8 cellular contexts compared by ENCODE assay signal in the genomic region with DNA sequence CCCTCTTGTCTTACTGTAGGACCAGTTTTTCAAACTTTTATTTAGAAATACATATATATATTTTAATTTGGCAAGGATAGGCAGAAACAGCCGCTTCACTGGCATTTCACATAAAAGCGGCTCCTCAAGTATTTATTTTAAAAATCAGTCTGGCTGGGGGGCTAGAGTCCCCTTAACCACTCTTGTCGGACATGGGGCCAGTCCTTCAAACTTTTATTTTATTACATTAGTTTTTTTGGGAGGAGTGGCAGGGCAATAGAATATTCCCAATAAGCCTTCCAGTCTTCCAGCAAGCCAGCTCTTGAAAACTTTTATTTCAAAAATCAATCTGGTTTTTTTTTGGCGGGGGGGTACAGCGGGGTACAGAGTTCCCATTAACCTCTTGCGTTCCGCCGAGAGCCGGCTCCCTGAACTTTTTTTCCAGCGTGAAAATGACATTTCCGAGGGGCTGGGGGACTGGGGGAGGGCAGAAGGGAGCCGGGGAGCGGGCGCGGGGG. TPM values are rescaled to one million over a fixed set of nuclear protein-coding genes. Genes with fewer than 3 reads are reported as not detected.
DNase-seq lines count a peak whose midpoint lies in the region; ATAC-seq and TF ChIP-seq lines count a peak whose summit lies in the region.

No MANE protein-coding gene starts in this region.

- peak overlapping the region; percentile 77 for H3K9ac ChIP-seq in adipocyte (ENCODE audit: low read length)

- DNase-seq in cardiac muscle cell (ENCODE audit: low read depth in 1 of 2, low spot score in 1 of 2) (no peak), Right ventricle myocardium superior (no peak), adipocyte (ENCODE audit: low read depth) (no peak), left kidney (ENCODE audit: low read depth, low spot score) (peak; percentile 57), transverse colon (no peak), NCI-H510A (lab: John Stamatoyannopoulos, UW) (no peak)

- intact Hi-C loops in Right ventricle myocardium superior (cut with DNase I) (loop anchor here (10.0 kb wide), 1 partner anchor 129 kb away; no protein-coding TSS in a partner anchor), transverse colon (cut with DNase I; ENCODE audit: low total_unique reads) (no loop called here)

- no peaks in the 10 kb centered on the region for H3K36me3 ChIP-seq in cardiac muscle cell
- H3K36me3 ChIP-seq in adipocyte (ENCODE audit: control insufficient read depth, insufficient read depth, low read length, severe bottlenecking), result no peaks in the 10 kb centered on the region
- H3K36me3 ChIP-seq in transverse colon, result no peaks in the 10 kb centered on the region

- peaks cover 26% of the 10 kb centered on the region for H3K4me1 ChIP-seq in cardiac muscle cell (ENCODE audit: low read depth)
- peaks cover 25% of the 10 kb centered on the region for H3K4me1 ChIP-seq in adipocyte (ENCODE audit: control insufficient read depth, insufficient read depth, low read length)
- peaks cover 0 to 14% (median 4%) of the 10 kb centered on the region in 4 donors for H3K4me1 ChIP-seq in transverse colon

- in situ Hi-C loops in transverse colon (cut with MboI; ENCODE audit: low pct_ligation_motif_present in 1 of 4, low pct_unique_long_range_greater_than_20kb in 1 of 4, low sequenced_read_pairs in 3 of 4), result no loop called here

- no peak for TF ChIP-seq CTCF in cardiac muscle cell (IDR thresholded peaks at IDR 0.05; ENCODE audit: low read depth, low read length)
- no peak for TF ChIP-seq CTCF in transverse colon (IDR thresholded peaks at IDR 0.05)

- H3K9me3 ChIP-seq in cardiac muscle cell (ENCODE audit: low read depth) (no peaks in the 10 kb centered on the region), adipocyte (ENCODE audit: control insufficient read depth, low read length) (no peaks in the 10 kb centered on the region), transverse colon (no peaks in the 10 kb centered on the region)

- TF ChIP-seq POLR2A in transverse colon (IDR thresholded peaks at IDR 0.05), result no peak

- H3K27me3 ChIP-seq in cardiac muscle cell (no peaks in the 10 kb centered on the region), adipocyte (replicated peaks; ENCODE audit: control insufficient read depth, insufficient read depth, low read length) (peaks cover 4% of the 10 kb centered on the region), transverse colon (peaks cover 2% of the 10 kb centered on the region)

- 0 to 13% methylated on average over 8 to 15 of the region's 15 CpGs for WGBS in transverse colon (ENCODE audit: low coverage in 1 of 2), 2 donors

- TF ChIP-seq EP300 in transverse colon (IDR thresholded peaks at IDR 0.05; ENCODE audit: low read depth), result no peak

- H3K27ac ChIP-seq in cardiac muscle cell (no peak overlapping the region), transverse colon (peak overlapping the region in 1 of 4 donors; percentile 31)

- ATAC-seq in Right ventricle myocardium superior (ENCODE audit: poor library complexity) (no peak), GM19035 (IDR thresholded peaks at IDR 0.05; ENCODE audit: unreplicated experiment) (no peak), HG03045 (IDR thresholded peaks at IDR 0.05; ENCODE audit: unreplicated experiment) (no peak)

- H3K4me3 ChIP-seq in cardiac muscle cell (peak overlapping the region; percentile 53), adipocyte (ENCODE audit: low read length) (peak overlapping the region; percentile 71), transverse colon (peak overlapping the region; percentile 23 to 52 (median 37))

RNA-seq across cellular contexts. Expression of a gene that starts 0.6 kb away (rescaled TPM):
- 15.2 and 26.0 TPM in 2 replicates for total RNA-seq in cardiac muscle cell
- 20.0 and 22.0 TPM in 2 replicates for polyA plus RNA-seq in cardiac muscle cell
- 2.0 TPM for total RNA-seq in Right ventricle myocardium superior
- 1 to 10 TPM; 2.2 to 8.6 (median 4.0) TPM for total RNA-seq in transverse colon
